ENCODE assay signal across 16 cellular contexts in the genomic region with DNA sequence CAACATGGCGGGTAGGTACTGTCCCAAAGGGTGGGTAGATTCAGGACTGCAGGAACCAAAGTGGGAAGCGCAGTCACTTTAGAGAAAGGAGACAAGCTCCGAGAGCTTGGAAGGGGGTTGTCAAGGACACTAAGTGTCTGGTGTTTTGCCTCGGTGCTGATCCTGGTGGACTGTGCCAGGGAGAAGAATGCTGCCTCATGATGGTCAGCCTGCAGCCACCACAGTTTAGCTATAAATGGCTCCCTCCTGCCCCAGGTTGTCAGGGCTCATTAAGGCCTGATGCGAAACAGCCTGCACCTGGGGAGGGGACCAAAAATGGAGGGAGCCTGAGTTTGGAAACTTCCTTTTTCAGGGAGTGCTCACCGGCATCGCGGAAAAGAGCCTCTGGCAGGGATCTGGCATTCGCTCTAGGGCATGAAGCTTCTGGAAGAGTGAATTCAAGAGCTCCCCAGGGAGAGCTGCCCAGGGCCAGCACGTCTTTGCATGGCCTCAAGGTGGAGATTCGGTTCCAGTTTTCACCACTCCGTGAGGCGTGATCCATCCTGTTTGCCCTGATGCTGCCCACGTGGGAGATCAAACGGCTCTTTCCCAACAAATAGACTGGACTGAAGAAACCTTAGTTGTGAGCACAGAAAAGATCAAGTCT.
DNase-seq lines count a peak whose midpoint lies in the region; ATAC-seq, FAIRE-seq and TF ChIP-seq lines count a peak whose summit lies in the region.
"Had no signal": no experiment of that assay in that cellular context is flagged by ENCODE, and none has a peak within 500 bp of the region (broad histone marks: within the 10 kb centered on the region; RNA-seq: fewer than 3 reads in every experiment).

No MANE protein-coding gene starts in this region.

- TF ChIP-seq POLR2A in HepG2 (IDR thresholded peaks at IDR 0.05; ENCODE audit: insufficient read depth in 1 of 2, low read depth in 2 of 2, low read length in 2 of 2) (no peak), testis (IDR thresholded peaks at IDR 0.05) (no peak)

- intact Hi-C loops in HepG2 (cut with micrococcal nuclease; ENCODE audit: unreplicated experiment): no loop called here
- intact Hi-C loops in testis (cut with DNase I; ENCODE audit: low total_unique reads): no loop called here

- H3K27ac Mint-ChIP-seq in brain: peak overlapping the region in 4 of 5 experiments; percentile 12 to 75 (median 20)
- H3K27ac Mint-ChIP-seq: activated naive CD4-positive, alpha-beta T cell treated with anti-CD3 and anti-CD28 coated beads for 36 hours; CD4-positive, alpha-beta T cell had no signal

- H3K9me3 ChIP-seq in BE2C (no peaks in the 10 kb centered on the region), HepG2 (ENCODE audit: low read length) (no peaks in the 10 kb centered on the region), testis (no peaks in the 10 kb centered on the region)
- H3K9me3 ChIP-seq: SJSA1 had no signal

- in situ Hi-C loops in HepG2 (cut with HindIII; ENCODE audit: extremely low pct_ligation_motif_present, low pct_unique_long_range_greater_than_20kb): no loop called here

- ATAC-seq in HepG2: peak; percentile 28; the same call in 2 of the 3 replicates
- no peak for ATAC-seq in HG03097 (IDR thresholded peaks at IDR 0.05; ENCODE audit: low FRiP score, unreplicated experiment)
- no peak for ATAC-seq in HG02938 (IDR thresholded peaks at IDR 0.05; ENCODE audit: unreplicated experiment)
- ATAC-seq: stimulated activated effector memory CD8-positive, alpha-beta T cell treated with anti-CD3 and anti-CD28 coated beads, Interleukin-12 subunit alpha, Interleukin-12 subunit beta, amount 100 ng/mL, for 72 hours had no signal

- H3K4me3 ChIP-seq in BE2C (ENCODE audit: low read depth, low read length): no peak overlapping the region
- H3K4me3 ChIP-seq in HepG2 (replicated peaks in 1 of 3; ENCODE audit: insufficient read depth in 1 of 3, low read depth in 2 of 3, low read length in 3 of 3): no peak overlapping the region
- H3K4me3 ChIP-seq in testis: no peak overlapping the region
- H3K4me3 ChIP-seq: SJSA1 had no signal

- no peak overlapping the region for H3K9ac ChIP-seq in HepG2 (ENCODE audit: insufficient read depth, low read depth, low read length)

- no peaks in the 10 kb centered on the region for H3K27me3 Mint-ChIP-seq in brain
- H3K27me3 Mint-ChIP-seq: CD4-positive, alpha-beta T cell had no signal

- H3K36me3 ChIP-seq in BE2C: no peaks in the 10 kb centered on the region
- H3K36me3 ChIP-seq in HepG2 (replicated peaks in 1 of 2; ENCODE audit: control insufficient read depth in 1 of 2, insufficient read depth in 2 of 2, low read length in 2 of 2): peaks cover 17 to 50% of the 10 kb centered on the region in 2 experiments
- H3K36me3 ChIP-seq in testis (ENCODE audit: low read depth, missing control alignments): no peaks in the 10 kb centered on the region
- H3K36me3 ChIP-seq: SJSA1 had no signal

- peaks cover 0 to 3% (median 0%) of the 10 kb centered on the region in 5 experiments for H3K9me3 Mint-ChIP-seq in brain
- H3K9me3 Mint-ChIP-seq: CD4-positive, alpha-beta T cell; nephron; stimulated activated effector memory CD8-positive, alpha-beta T cell treated with anti-CD3 and anti-CD28 coated beads, Interleukin-12 subunit alpha, Interleukin-12 subunit beta, amount 100 ng/mL, for 72 hours had no signal

- H3K4me3 Mint-ChIP-seq in brain: no peak overlapping the region
- H3K4me3 Mint-ChIP-seq: activated naive CD4-positive, alpha-beta T cell treated with anti-CD3 and anti-CD28 coated beads for 36 hours; CD4-positive, alpha-beta T cell; nephron; stimulated activated effector memory CD8-positive, alpha-beta T cell treated with anti-CD3 and anti-CD28 coated beads, Interleukin-12 subunit alpha, Interleukin-12 subunit beta, amount 100 ng/mL, for 72 hours had no signal

- WGBS in HepG2 (ENCODE audit: low lambda C conversion rate): 86% methylated on average over 14 of the region's 15 CpGs
- 80 to 82% methylated on average over 14 to 15 of the region's 15 CpGs for WGBS in testis, 2 donors

- H3K36me3 Mint-ChIP-seq in brain: peaks cover 33% of the 10 kb centered on the region

- POLR2A ChIA-PET in HepG2 (lab: Yijun Ruan, JAX): no interaction called here

- TF ChIP-seq CTCF in BE2C (IDR thresholded peaks at IDR 0.05; ENCODE audit: low read depth, low read length) (peak; percentile 50), brain (conservative IDR thresholded peaks at IDR 0.05) (no peak), HepG2 (CRISPR knock-in tag; IDR thresholded peaks at IDR 0.05) (no peak), testis (IDR thresholded peaks at IDR 0.05) (no peak)

- peaks cover 9% of the 10 kb centered on the region for H3K4me1 ChIP-seq in BE2C
- peaks cover 30% of the 10 kb centered on the region for H3K4me1 ChIP-seq in HepG2 (ENCODE audit: insufficient read depth, low read length)
- peaks cover 11% of the 10 kb centered on the region for H3K4me1 ChIP-seq in testis
- H3K4me1 ChIP-seq: SJSA1 had no signal

- no peak overlapping the region for H3K27ac ChIP-seq in HepG2 (ENCODE audit: extremely low read length, insufficient read depth, low read length)
- H3K27ac ChIP-seq in testis: no peak overlapping the region
- H3K27ac ChIP-seq: SJSA1 had no signal

- CTCF ChIA-PET in HepG2 (lab: Yijun Ruan, JAX; ENCODE audit: low intra/inter-chr PET ratio, low total read pairs): no interaction called here

- no peak overlapping the region for H2AFZ ChIP-seq in HepG2 (ENCODE audit: low read length)

- H3K4me1 Mint-ChIP-seq in brain: peaks cover 74% of the 10 kb centered on the region

- peaks cover 72% of the 10 kb centered on the region for H4K20me1 ChIP-seq in HepG2 (ENCODE audit: insufficient read depth, low read length)

- DNase-seq in BE2C (peak; percentile 83), LHCN-M2 (ENCODE audit: low read depth) (peak; percentile 16), HepG2 (ENCODE audit: low spot score) (no peak), mucosa of gallbladder (ENCODE audit: low spot score) (no peak), testis (no peak)
- DNase-seq: activated CD4-positive, alpha-beta T cell treated with anti-CD3 and anti-CD28 coated beads, Interleukin-2, amount 50 U/mL, for 4 hours; activated naive CD4-positive, alpha-beta T cell treated with anti-CD3 and anti-CD28 coated beads for 36 hours; CD4-positive, alpha-beta T cell; effector memory CD4-positive, alpha-beta T cell; NCI-H510A had no signal

- no peak for TF ChIP-seq EP300 in HepG2 (IDR thresholded peaks at IDR 0.05; ENCODE audit: low read depth in 2 of 2, low read length in 2 of 2)
- TF ChIP-seq EP300 in HepG2 (CRISPR knock-in tag; IDR thresholded peaks at IDR 0.05; ENCODE audit: borderline replicate concordance): no peak

- H3K4me2 ChIP-seq in HepG2 (ENCODE audit: low read depth, low read length): no peak overlapping the region

- H3K27me3 ChIP-seq in BE2C (no peaks in the 10 kb centered on the region), HepG2 (ENCODE audit: control insufficient read depth in 1 of 2, insufficient read depth in 2 of 2, low read length in 2 of 2) (no peaks in the 10 kb centered on the region), testis (no peaks in the 10 kb centered on the region)
- H3K27me3 ChIP-seq: SJSA1 had no signal

- no TSS peak for BruUV-seq in HepG2 (replicated peaks; lab: Mats Ljungman, UMichigan)

- H3K79me2 ChIP-seq in HepG2 (ENCODE audit: insufficient read depth, low read length): peaks cover 62% of the 10 kb centered on the region

- TF ChIP-seq RAD21 in HepG2 (CRISPR knock-in tag; IDR thresholded peaks at IDR 0.05): no peak

- no peak for FAIRE-seq in HepG2 (lab: Jason Lieb, UNC)

TF ChIP-seq in HepG2, 621 proteins besides CTCF, POLR2A, EP300 and RAD21 (continues in another document):
- TF ChIP-seq, protein P1, sequence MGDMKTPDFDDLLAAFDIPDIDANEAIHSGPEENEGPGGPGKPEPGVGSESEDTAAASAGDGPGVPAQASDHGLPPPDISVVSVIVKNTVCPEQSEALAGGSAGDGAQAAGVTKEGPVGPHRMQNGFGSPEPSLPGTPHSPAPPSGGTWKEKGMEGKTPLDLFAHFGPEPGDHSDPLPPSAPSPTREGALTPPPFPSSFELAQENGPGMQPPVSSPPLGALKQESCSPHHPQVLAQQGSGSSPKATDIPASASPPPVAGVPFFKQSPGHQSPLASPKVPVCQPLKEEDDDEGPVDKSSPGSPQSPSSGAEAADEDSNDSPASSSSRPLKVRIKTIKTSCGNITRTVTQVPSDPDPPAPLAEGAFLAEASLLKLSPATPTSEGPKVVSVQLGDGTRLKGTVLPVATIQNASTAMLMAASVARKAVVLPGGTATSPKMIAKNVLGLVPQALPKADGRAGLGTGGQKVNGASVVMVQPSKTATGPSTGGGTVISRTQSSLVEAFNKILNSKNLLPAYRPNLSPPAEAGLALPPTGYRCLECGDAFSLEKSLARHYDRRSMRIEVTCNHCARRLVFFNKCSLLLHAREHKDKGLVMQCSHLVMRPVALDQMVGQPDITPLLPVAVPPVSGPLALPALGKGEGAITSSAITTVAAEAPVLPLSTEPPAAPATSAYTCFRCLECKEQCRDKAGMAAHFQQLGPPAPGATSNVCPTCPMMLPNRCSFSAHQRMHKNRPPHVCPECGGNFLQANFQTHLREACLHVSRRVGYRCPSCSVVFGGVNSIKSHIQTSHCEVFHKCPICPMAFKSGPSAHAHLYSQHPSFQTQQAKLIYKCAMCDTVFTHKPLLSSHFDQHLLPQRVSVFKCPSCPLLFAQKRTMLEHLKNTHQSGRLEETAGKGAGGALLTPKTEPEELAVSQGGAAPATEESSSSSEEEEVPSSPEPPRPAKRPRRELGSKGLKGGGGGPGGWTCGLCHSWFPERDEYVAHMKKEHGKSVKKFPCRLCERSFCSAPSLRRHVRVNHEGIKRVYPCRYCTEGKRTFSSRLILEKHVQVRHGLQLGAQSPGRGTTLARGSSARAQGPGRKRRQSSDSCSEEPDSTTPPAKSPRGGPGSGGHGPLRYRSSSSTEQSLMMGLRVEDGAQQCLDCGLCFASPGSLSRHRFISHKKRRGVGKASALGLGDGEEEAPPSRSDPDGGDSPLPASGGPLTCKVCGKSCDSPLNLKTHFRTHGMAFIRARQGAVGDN (CRISPR knock-in tag; IDR thresholded peaks at IDR 0.05): peak; percentile 23; the same call in 1 of the 2 replicates
- TF ChIP-seq, protein P2, sequence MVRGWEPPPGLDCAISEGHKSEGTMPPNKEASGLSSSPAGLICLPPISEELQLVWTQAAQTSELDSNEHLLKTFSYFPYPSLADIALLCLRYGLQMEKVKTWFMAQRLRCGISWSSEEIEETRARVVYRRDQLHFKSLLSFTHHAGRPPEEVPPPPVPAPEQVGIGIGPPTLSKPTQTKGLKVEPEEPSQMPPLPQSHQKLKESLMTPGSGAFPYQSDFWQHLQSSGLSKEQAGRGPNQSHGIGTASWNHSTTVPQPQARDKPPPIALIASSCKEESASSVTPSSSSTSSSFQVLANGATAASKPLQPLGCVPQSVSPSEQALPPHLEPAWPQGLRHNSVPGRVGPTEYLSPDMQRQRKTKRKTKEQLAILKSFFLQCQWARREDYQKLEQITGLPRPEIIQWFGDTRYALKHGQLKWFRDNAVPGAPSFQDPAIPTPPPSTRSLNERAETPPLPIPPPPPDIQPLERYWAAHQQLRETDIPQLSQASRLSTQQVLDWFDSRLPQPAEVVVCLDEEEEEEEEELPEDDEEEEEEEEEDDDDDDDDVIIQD (CRISPR knock-in tag; IDR thresholded peaks at IDR 0.05; ENCODE audit: low read depth): no peak
- 0 out of 2 replicates have a peak, but pooled peaks have one; percentile 9 for TF ChIP-seq STAG1 (CRISPR knock-in tag; IDR thresholded peaks at IDR 0.05)
- no peak for TF ChIP-seq MYC (CRISPR knock-in tag; IDR thresholded peaks at IDR 0.05; ENCODE audit: borderline replicate concordance)

Comparison
In these comparisons a context has a peak if more than half of its experiments do, and no peak if none do; other contexts are left out.
1. DNase-seq: peak in BE2C (single experiment) and LHCN-M2 (single experiment); none in HepG2 (single experiment), mucosa of gallbladder (single experiment) and testis (single experiment).